ENCODE assay signal across 1 cellular context in genomic region chr17:8226536-8227237, GRCh38.
A peak's percentile ranks its signal among the peaks of the same experiment; 100 is the strongest.
TF ChIP-seq lines count a peak whose summit lies in the region.

No MANE protein-coding gene starts in this region.

TF ChIP-seq in HEK293, 187 proteins besides CTCF, POLR2A, EP300 and RAD21 (continued from another document and continues in another):
- peak; percentile 84 for TF ChIP-seq PRDM10 (tag by site-specific recombination; IDR thresholded peaks at IDR 0.05)
- TF ChIP-seq ATF2 (tag by site-specific recombination; IDR thresholded peaks at IDR 0.05; ENCODE audit: low read depth) = peak; percentile 92
- no peak for TF ChIP-seq ZNF223 (tag by site-specific recombination; IDR thresholded peaks at IDR 0.05)
- TF ChIP-seq ZNF23 (tag by site-specific recombination; IDR thresholded peaks at IDR 0.05; ENCODE audit: borderline replicate concordance) = no peak
- TF ChIP-seq PRDM1 (tag by site-specific recombination; IDR thresholded peaks at IDR 0.05) = peak; percentile 73; the same call in 1 of the 2 replicates
- TF ChIP-seq REPIN1 (tag by site-specific recombination; IDR thresholded peaks at IDR 0.05; ENCODE audit: low read depth) = peak; percentile 54; the same call in 1 of the 2 replicates
- peak; percentile 87 for TF ChIP-seq KLF17 (tag by site-specific recombination; IDR thresholded peaks at IDR 0.05)
- TF ChIP-seq ZNF544 (tag by site-specific recombination; IDR thresholded peaks at IDR 0.05) = no peak
- peak; percentile 83 for TF ChIP-seq ZNF629 (tag by site-specific recombination; IDR thresholded peaks at IDR 0.05)
- peak; percentile 93 for TF ChIP-seq ZSCAN23 (tag by site-specific recombination; IDR thresholded peaks at IDR 0.05)
- TF ChIP-seq ZNF768 (tag by site-specific recombination; IDR thresholded peaks at IDR 0.05) = no peak
- TF ChIP-seq ZBTB7A (tag by site-specific recombination; IDR thresholded peaks at IDR 0.05; ENCODE audit: low read depth) = 0 out of 2 replicates have a peak, but pooled peaks have one; percentile 35
- TF ChIP-seq SP7 (tag by site-specific recombination; IDR thresholded peaks at IDR 0.05) = peak; percentile 76
- TF ChIP-seq ZSCAN18 (tag by site-specific recombination; IDR thresholded peaks at IDR 0.05) = peak; percentile 38; the same call in 1 of the 2 replicates
- TF ChIP-seq ZNF24 (tag by site-specific recombination; IDR thresholded peaks at IDR 0.05) = no peak; the same call in none of the 2 replicates
- no peak for TF ChIP-seq ZNF514 (tag by site-specific recombination; IDR thresholded peaks at IDR 0.05)
- 0 out of 2 replicates have a peak, but pooled peaks have one; percentile 31 for TF ChIP-seq ZNF221 (tag by site-specific recombination; IDR thresholded peaks at IDR 0.05; ENCODE audit: borderline replicate concordance)
- peak; percentile 73 for TF ChIP-seq ZNF184 (tag by site-specific recombination; IDR thresholded peaks at IDR 0.05)
- TF ChIP-seq ZNF18 (tag by site-specific recombination; IDR thresholded peaks at IDR 0.05) = 0 out of 2 replicates have a peak, but pooled peaks have one; percentile 7
- no peak for TF ChIP-seq ZNF830 (tag by site-specific recombination; IDR thresholded peaks at IDR 0.05; ENCODE audit: low read depth)
- 0 out of 2 replicates have a peak, but pooled peaks have one; percentile 39 for TF ChIP-seq ZNF792 (tag by site-specific recombination; IDR thresholded peaks at IDR 0.05)
- peak; percentile 56; the same call in 1 of the 2 replicates for TF ChIP-seq ZNF391 (tag by site-specific recombination; IDR thresholded peaks at IDR 0.05; ENCODE audit: borderline replicate concordance, low read depth)
- TF ChIP-seq ZBTB20 (tag by site-specific recombination; IDR thresholded peaks at IDR 0.05) = peak; percentile 37; the same call in 1 of the 2 replicates
- TF ChIP-seq SP2 (tag by site-specific recombination; IDR thresholded peaks at IDR 0.05) = peak; percentile 52
- TF ChIP-seq ZNF623 (tag by site-specific recombination; IDR thresholded peaks at IDR 0.05) = peak; percentile 5; the same call in 1 of the 2 replicates
- 0 out of 2 replicates have a peak, but pooled peaks have one; percentile 4 for TF ChIP-seq ZBTB6 (tag by site-specific recombination; IDR thresholded peaks at IDR 0.05)
- peak; percentile 16 for TF ChIP-seq ZNF654 (tag by site-specific recombination; IDR thresholded peaks at IDR 0.05; ENCODE audit: low read depth)
- no peak for TF ChIP-seq ZNF311 (tag by site-specific recombination; IDR thresholded peaks at IDR 0.05; ENCODE audit: borderline replicate concordance)
- no peak for TF ChIP-seq ZNF132 (tag by site-specific recombination; IDR thresholded peaks at IDR 0.05; ENCODE audit: borderline replicate concordance)
- TF ChIP-seq ZBTB21 (tag by site-specific recombination; IDR thresholded peaks at IDR 0.05) = peak; percentile 32; the same call in 1 of the 2 replicates
- peak; percentile 70; the same call in 1 of the 2 replicates for TF ChIP-seq TRIM28 (IDR thresholded peaks at IDR 0.05; ENCODE audit: borderline replicate concordance, low read length)
- peak; percentile 88 for TF ChIP-seq OSR2 (tag by site-specific recombination; IDR thresholded peaks at IDR 0.05)
- peak; percentile 75 for TF ChIP-seq IKZF3 (tag by site-specific recombination; IDR thresholded peaks at IDR 0.05)
- peak; percentile 58; the same call in 1 of the 2 replicates for TF ChIP-seq ZXDB (tag by site-specific recombination; IDR thresholded peaks at IDR 0.05)
- 0 out of 2 replicates have a peak, but pooled peaks have one; percentile 8 for TF ChIP-seq ZNF169 (tag by site-specific recombination; IDR thresholded peaks at IDR 0.05)
- TF ChIP-seq KLF9 (tag by site-specific recombination; IDR thresholded peaks at IDR 0.05; ENCODE audit: low read depth) = 0 out of 2 replicates have a peak, but pooled peaks have one; percentile 17
- peak; percentile 76 for TF ChIP-seq ZEB2 (tag by site-specific recombination; IDR thresholded peaks at IDR 0.05)
- TF ChIP-seq BCL11B (tag by site-specific recombination; IDR thresholded peaks at IDR 0.05; ENCODE audit: low read depth) = peak; percentile 86; the same call in 1 of the 2 replicates
- TF ChIP-seq INSM2 (tag by site-specific recombination; IDR thresholded peaks at IDR 0.05) = peak; percentile 66; the same call in 1 of the 2 replicates
- TF ChIP-seq YY1 (tag by site-specific recombination; IDR thresholded peaks at IDR 0.05) = peak; percentile 29; the same call in 1 of the 2 replicates
- no peak for TF ChIP-seq ZNF398 (tag by site-specific recombination; IDR thresholded peaks at IDR 0.05)
- no peak for TF ChIP-seq ZNF157 (tag by site-specific recombination; IDR thresholded peaks at IDR 0.05)
- no peak for TF ChIP-seq YY2 (tag by site-specific recombination; IDR thresholded peaks at IDR 0.05)
- peak; percentile 92 for TF ChIP-seq ZNF660 (tag by site-specific recombination; IDR thresholded peaks at IDR 0.05)
- peak; percentile 98 for TF ChIP-seq ZNF362 (tag by site-specific recombination; IDR thresholded peaks at IDR 0.05)
- no peak for TF ChIP-seq ZNF837 (tag by site-specific recombination; IDR thresholded peaks at IDR 0.05)
- TF ChIP-seq MZF1 (tag by site-specific recombination; IDR thresholded peaks at IDR 0.05; ENCODE audit: borderline replicate concordance) = no peak; the same call in 1 of the 2 replicates
- peak; percentile 66 for TF ChIP-seq KLF8 (tag by site-specific recombination; IDR thresholded peaks at IDR 0.05)
- peak; percentile 11; the same call in 1 of the 2 replicates for TF ChIP-seq ZNF335 (tag by site-specific recombination; conservative IDR thresholded peaks at IDR 0.05)
- TF ChIP-seq KLF16 (tag by site-specific recombination; IDR thresholded peaks at IDR 0.05) = peak; percentile 85
